8 cellular contexts compared by ENCODE assay signal in genomic region chr19:38675611-38676010, GRCh38. TPM values are rescaled to one million over a fixed set of nuclear protein-coding genes. Genes with fewer than 3 reads are reported as not detected.
A peak's percentile ranks its signal among the peaks of the same experiment; 100 is the strongest.
DNase-seq lines count a peak whose midpoint lies in the region; ATAC-seq and TF ChIP-seq lines count a peak whose summit lies in the region.

No MANE protein-coding gene starts in this region.

- peaks cover 3% of the 10 kb centered on the region for H3K36me3 Mint-ChIP-seq in T-helper 17 cell (ENCODE audit: low read depth)

- H3K27me3 ChIP-seq in skeletal muscle tissue (ENCODE audit: control insufficient read depth in 3 of 3, insufficient read depth in 3 of 3, low read length in 3 of 3) = no peaks in the 10 kb centered on the region

- H3K27ac ChIP-seq in skeletal muscle tissue (ENCODE audit: low read depth, low read length) = peak overlapping the region; percentile 91

- H3K9me3 ChIP-seq in T-helper 17 cell (ENCODE audit: control insufficient read depth, low read length, poor library complexity, severe bottlenecking) (no peaks in the 10 kb centered on the region), skeletal muscle tissue (ENCODE audit: control insufficient read depth in 3 of 3, low read length in 3 of 3) (no peaks in the 10 kb centered on the region)

- no peaks in the 10 kb centered on the region for H3K27me3 Mint-ChIP-seq in T-helper 17 cell

- H3K9ac ChIP-seq in skeletal muscle tissue (ENCODE audit: low read depth in 1 of 3, low read length in 3 of 3) = peak overlapping the region in 2 of 3 donors; percentile 20 to 26

- POLR2A ChIA-PET in HEK293T (lab: Yijun Ruan, JAX) = no interaction called here

- CTCF ChIA-PET in HEK293T (lab: Yijun Ruan, JAX) = no interaction called here

- peaks cover 75 to 90% (median 77%) of the 10 kb centered on the region in 3 donors for H3K4me1 ChIP-seq in skeletal muscle tissue (ENCODE audit: control insufficient read depth in 3 of 3, insufficient read depth in 3 of 3, low read length in 3 of 3)

- no peak overlapping the region for H3K4me3 Mint-ChIP-seq in T-helper 17 cell

- H3K4me3 ChIP-seq in GM12865 (ENCODE audit: low read depth, low read length) (no peak overlapping the region), skeletal muscle tissue (ENCODE audit: low read length in 3 of 3) (peak overlapping the region in 2 of 3 donors; percentile 7 to 32)

- DNase-seq in GM12865 (ENCODE audit: low read depth) = peak; percentile 49
- DNase-seq in T-helper 17 cell = no peak
- DNase-seq in globus pallidus (ENCODE audit: low spot score) = peak; percentile 67
- DNase-seq in stimulated activated CD4-positive, alpha-beta T cell treated with anti-CD3 and anti-CD28 coated beads, Interleukin-4, amount 100 ng/mL, for 4 hours = no peak
- DNase-seq in stimulated activated naive CD4-positive, alpha-beta T cell (lab: John Stamatoyannopoulos, UW) = no peak
- no peak for DNase-seq in HEK293T (ENCODE audit: extremely low spot score)

- peaks cover 59% of the 10 kb centered on the region for H3K4me1 Mint-ChIP-seq in T-helper 17 cell

- ATAC-seq in T-helper 17 cell = peak; percentile 61
- ATAC-seq in HG03159 (IDR thresholded peaks at IDR 0.05; ENCODE audit: unreplicated experiment) = no peak

- peaks cover 0 to 11% (median 6%) of the 10 kb centered on the region in 3 donors for H3K36me3 ChIP-seq in skeletal muscle tissue (ENCODE audit: control insufficient read depth in 3 of 3, insufficient read depth in 3 of 3, low read length in 3 of 3)

- H3K27ac Mint-ChIP-seq in T-helper 17 cell = peak overlapping the region; percentile 90

- TF ChIP-seq CTCF in GM12865 (IDR thresholded peaks at IDR 0.05; ENCODE audit: insufficient read depth, low read depth, low read length, missing control alignments) = no peak

TF ChIP-seq in HEK293T, 16 proteins besides CTCF, POLR2A, EP300 and RAD21:
- no peak for TF ChIP-seq BHLHE40 (IDR thresholded peaks at IDR 0.05; ENCODE audit: borderline replicate concordance)
- TF ChIP-seq TARDBP (IDR thresholded peaks at IDR 0.05) = no peak
- TF ChIP-seq ELF4 (IDR thresholded peaks at IDR 0.05) = no peak
- no peak for TF ChIP-seq NFRKB (IDR thresholded peaks at IDR 0.05)
- no peak for TF ChIP-seq L3MBTL2 (conservative IDR thresholded peaks at IDR 0.05)
- TF ChIP-seq SUZ12 (IDR thresholded peaks at IDR 0.05) = no peak
- no peak for TF ChIP-seq SP1 (IDR thresholded peaks at IDR 0.05)
- TF ChIP-seq LEF1 (IDR thresholded peaks at IDR 0.05; ENCODE audit: borderline replicate concordance) = no peak
- TF ChIP-seq PKNOX1 (IDR thresholded peaks at IDR 0.05) = no peak
- no peak for TF ChIP-seq HDGF (IDR thresholded peaks at IDR 0.05; ENCODE audit: borderline replicate concordance)
- no peak for TF ChIP-seq ZNF384 (IDR thresholded peaks at IDR 0.05)
- TF ChIP-seq FOXM1 (IDR thresholded peaks at IDR 0.05; ENCODE audit: borderline replicate concordance) = no peak
- TF ChIP-seq ARNT (IDR thresholded peaks at IDR 0.05) = no peak
- no peak for TF ChIP-seq FOXA1 (IDR thresholded peaks at IDR 0.05)
- TF ChIP-seq CTBP1 (IDR thresholded peaks at IDR 0.05; ENCODE audit: borderline replicate concordance) = no peak
- no peak for TF ChIP-seq FOXK2 (IDR thresholded peaks at IDR 0.05)
TF ChIP-seq in HEK293T: peak in this region for 0.

RNA-seq across cellular contexts. Expression of gene ACTN4, which starts 28.2 kb away (rescaled TPM):
- total RNA-seq in T-helper 17 cell (100 to 1,000 TPM; 201 to 205 TPM), skeletal muscle tissue (42.3 TPM)

RNA-seq across cellular contexts. Expression of gene EIF3K, which starts 56.6 kb away (rescaled TPM):
- total RNA-seq in T-helper 17 cell (100 to 1,000 TPM; 282 to 320 TPM), skeletal muscle tissue (314 TPM)

RNA-seq across cellular contexts. Expression of gene MAP4K1, which starts 57.9 kb away (rescaled TPM):
- total RNA-seq in T-helper 17 cell (100 to 1,000 TPM; 298 to 351 TPM), skeletal muscle tissue (under 0.01 TPM)

Comparison
In these comparisons a context has a peak if more than half of its experiments do, and no peak if none do; other contexts are left out.
1. DNase-seq: peak in GM12865 (single experiment) and globus pallidus (single experiment); none in T-helper 17 cell (0 of 3), stimulated activated CD4-positive, alpha-beta T cell treated with anti-CD3 and anti-CD28 coated beads, Interleukin-4, amount 100 ng/mL, for 4 hours (0 of 2), stimulated activated naive CD4-positive, alpha-beta T cell (0 of 6) and HEK293T (single experiment).
2. RNA of gene MAP4K1, which starts 57.9 kb away (total RNA-seq): 298 to 351 TPM in T-helper 17 cell; under 0.01 TPM in skeletal muscle tissue (single experiment); every median in the first group is over 100 times any median in the second.